In the genomic region with DNA sequence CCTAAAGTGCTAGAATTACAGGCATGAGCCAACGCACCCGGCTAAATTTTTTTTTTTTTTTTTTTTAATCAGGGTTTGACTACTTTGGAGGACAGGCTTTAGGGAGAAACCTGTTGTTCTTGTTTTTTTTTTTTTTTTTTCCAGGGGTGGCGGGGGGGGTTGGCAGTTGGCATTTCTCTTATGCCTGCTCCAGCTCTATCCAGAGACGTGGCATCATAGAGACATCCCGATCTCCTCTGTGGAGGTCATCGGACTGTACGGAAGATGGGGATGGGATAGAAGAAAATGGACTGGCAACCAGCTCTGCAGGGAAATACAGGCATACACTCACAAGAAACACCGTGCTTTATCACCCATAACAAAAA, we compare ENCODE assay signal across 9 cellular contexts.
DNase-seq lines count a peak whose midpoint lies in the region; ATAC-seq and TF ChIP-seq lines count a peak whose summit lies in the region.
"Had no signal": no experiment of that assay in that cellular context is flagged by ENCODE, and none has a peak within 500 bp of the region (broad histone marks: within the 10 kb centered on the region; RNA-seq: fewer than 3 reads in every experiment).

No MANE protein-coding gene starts in this region.

- no peak for TF ChIP-seq EP300 in transverse colon (IDR thresholded peaks at IDR 0.05; ENCODE audit: low read depth)

- TF ChIP-seq CTCF in MCF 10A (IDR thresholded peaks at IDR 0.05; ENCODE audit: unreplicated experiment) = no peak
- no peak for TF ChIP-seq CTCF in transverse colon (IDR thresholded peaks at IDR 0.05)
- TF ChIP-seq CTCF in Peyer's patch (IDR thresholded peaks at IDR 0.05) = no peak

- H3K9me3 ChIP-seq in transverse colon = no peaks in the 10 kb centered on the region
- no peaks in the 10 kb centered on the region for H3K9me3 ChIP-seq in Peyer's patch

- POLR2A ChIA-PET in MCF 10A (lab: Yijun Ruan, JAX) = interaction anchor here (0.7 kb wide), 1 partner anchor 16 kb away, joined by 3 read pairs; no protein-coding TSS in a partner anchor

- no peaks in the 10 kb centered on the region for H3K36me3 ChIP-seq in transverse colon
- no peaks in the 10 kb centered on the region for H3K36me3 ChIP-seq in Peyer's patch

- peaks cover 19% of the 10 kb centered on the region for H3K27me3 Mint-ChIP-seq in activated naive CD4-positive, alpha-beta T cell treated with anti-CD3 and anti-CD28 coated beads, Interleukin-2, amount 10 ng/mL, durations not matched to agents 7 days and 5 days
- H3K27me3 Mint-ChIP-seq in MCF 10A (ENCODE audit: insufficient read depth, unreplicated experiment) = no peaks in the 10 kb centered on the region
- peaks cover 2% of the 10 kb centered on the region for H3K27me3 Mint-ChIP-seq in memory B cell

- intact Hi-C loops in MCF 10A (cut with micrococcal nuclease) (no loop called here), transverse colon (cut with DNase I; ENCODE audit: low total_unique reads) (no loop called here)

- ATAC-seq in memory B cell (ENCODE audit: low read depth) (no peak), HG03039 (IDR thresholded peaks at IDR 0.05; ENCODE audit: unreplicated experiment) (no peak)

- H3K4me3 ChIP-seq in transverse colon (peak overlapping the region in 3 of 4 donors; percentile 20 to 43 (median 25)), Peyer's patch (peak overlapping the region in 2 of 4 donors; percentile 28 to 51)

- TF ChIP-seq POLR2A in transverse colon (IDR thresholded peaks at IDR 0.05) (no peak), Peyer's patch (IDR thresholded peaks at IDR 0.05) (no peak)

- BruUV-seq in MCF 10A (replicated peaks; lab: Mats Ljungman, UMichigan) = no TSS peak

- no peak for DNase-seq in activated naive CD4-positive, alpha-beta T cell treated with anti-CD3 and anti-CD28 coated beads, Interleukin-2, amount 10 ng/mL, durations not matched to agents 7 days and 5 days
- DNase-seq in activated naive CD4-positive, alpha-beta T cell (lab: John Stamatoyannopoulos, UW) = no peak
- DNase-seq in MCF 10A (ENCODE audit: unreplicated experiment) (no peak), memory B cell (ENCODE audit: low spot score in 2 of 2) (no peak), transverse colon (no peak), Peyer's patch (no peak), NCI-H2029 (lab: John Stamatoyannopoulos, UW) (no peak)
- DNase-seq: COR-L47 had no signal

- H3K4me1 ChIP-seq in transverse colon (peaks cover 0 to 30% (median 11%) of the 10 kb centered on the region in 4 donors), Peyer's patch (peaks cover 0 to 12% (median 2%) of the 10 kb centered on the region in 4 donors)

- CTCF ChIA-PET in activated naive CD4-positive, alpha-beta T cell treated with anti-CD3 and anti-CD28 coated beads, Interleukin-2, amount 10 ng/mL, durations not matched to agents 7 days and 5 days (lab: Charles Lee) = no interaction called here
- CTCF ChIA-PET in MCF 10A (lab: Yijun Ruan, JAX) = interaction anchor here (0.5 to 0.7 kb wide), 2 partner anchors 25 to 1386 kb away, joined by 3 to 5 read pairs; no protein-coding TSS in a partner anchor

- H3K4me3 Mint-ChIP-seq in activated naive CD4-positive, alpha-beta T cell treated with anti-CD3 and anti-CD28 coated beads, Interleukin-2, amount 10 ng/mL, durations not matched to agents 7 days and 5 days = peak overlapping the region; percentile 26
- peak overlapping the region; percentile 71 for H3K4me3 Mint-ChIP-seq in MCF 10A (ENCODE audit: unreplicated experiment)
- H3K4me3 Mint-ChIP-seq in memory B cell = peak overlapping the region; percentile 78

- no peaks in the 10 kb centered on the region for H3K36me3 Mint-ChIP-seq in activated naive CD4-positive, alpha-beta T cell treated with anti-CD3 and anti-CD28 coated beads, Interleukin-2, amount 10 ng/mL, durations not matched to agents 7 days and 5 days
- H3K36me3 Mint-ChIP-seq in MCF 10A (ENCODE audit: insufficient read depth, unreplicated experiment) = no peaks in the 10 kb centered on the region
- no peaks in the 10 kb centered on the region for H3K36me3 Mint-ChIP-seq in memory B cell

- in situ Hi-C loops in transverse colon (cut with MboI; ENCODE audit: low pct_ligation_motif_present in 1 of 4, low pct_unique_long_range_greater_than_20kb in 1 of 4, low sequenced_read_pairs in 3 of 4) = no loop called here

- 46 to 50% methylated on average over 2 to 8 of the region's 8 CpGs for WGBS in transverse colon (ENCODE audit: low coverage in 1 of 2), 2 donors

- no peaks in the 10 kb centered on the region for H3K9me3 Mint-ChIP-seq in activated naive CD4-positive, alpha-beta T cell treated with anti-CD3 and anti-CD28 coated beads, Interleukin-2, amount 10 ng/mL, durations not matched to agents 7 days and 5 days
- H3K9me3 Mint-ChIP-seq in MCF 10A (ENCODE audit: unreplicated experiment) = no peaks in the 10 kb centered on the region
- peaks cover 3% of the 10 kb centered on the region for H3K9me3 Mint-ChIP-seq in memory B cell

- H3K4me1 Mint-ChIP-seq in activated naive CD4-positive, alpha-beta T cell treated with anti-CD3 and anti-CD28 coated beads, Interleukin-2, amount 10 ng/mL, durations not matched to agents 7 days and 5 days = peaks cover 20% of the 10 kb centered on the region
- H3K4me1 Mint-ChIP-seq in MCF 10A (ENCODE audit: insufficient read depth, unreplicated experiment) (peaks cover 17% of the 10 kb centered on the region), memory B cell (peaks cover 21% of the 10 kb centered on the region)

- H3K27ac ChIP-seq in transverse colon = peak overlapping the region; percentile 54 to 79 (median 60)
- peak overlapping the region in 2 of 4 donors; percentile 60 to 70 for H3K27ac ChIP-seq in Peyer's patch

- peak overlapping the region; percentile 26 for H3K27ac Mint-ChIP-seq in activated naive CD4-positive, alpha-beta T cell treated with anti-CD3 and anti-CD28 coated beads, Interleukin-2, amount 10 ng/mL, durations not matched to agents 7 days and 5 days
- H3K27ac Mint-ChIP-seq in MCF 10A (ENCODE audit: low read depth, unreplicated experiment) = no peak overlapping the region
- H3K27ac Mint-ChIP-seq in memory B cell = peak overlapping the region; percentile 20

- H3K27me3 ChIP-seq in transverse colon (no peaks in the 10 kb centered on the region), Peyer's patch (no peaks in the 10 kb centered on the region)

Comparison
In these comparisons a context has a peak if more than half of its experiments do, and no peak if none do; other contexts are left out.
1. H3K4me3 Mint-ChIP-seq: peak in every context shown above with its lines; median percentile 78 in memory B cell; 71 in MCF 10A; 26 in activated naive CD4-positive, alpha-beta T cell treated with anti-CD3 and anti-CD28 coated beads, Interleukin-2, amount 10 ng/mL, durations not matched to agents 7 days and 5 days.